ENCODE assay signal across 1 cellular context in genomic region chr10:124909563-124909962, GRCh38.
A peak's percentile ranks its signal among the peaks of the same experiment; 100 is the strongest.
TF ChIP-seq lines count a peak whose summit lies in the region.

No MANE protein-coding gene starts in this region.

TF ChIP-seq in liver, 16 proteins besides CTCF, POLR2A, EP300 and RAD21 (continued from another document):
- TF ChIP-seq REST (IDR thresholded peaks at IDR 0.05) (peak; percentile 71), JUND (IDR thresholded peaks at IDR 0.05) (peak; percentile 58 to 73), MAX (IDR thresholded peaks at IDR 0.05) (peak; percentile 71), HNF4G (IDR thresholded peaks at IDR 0.05) (peak; percentile 76), GABPA (IDR thresholded peaks at IDR 0.05 in 1 of 2, conservative IDR thresholded peaks at IDR 0.05 in 1 of 2) (no peak), YY1 (IDR thresholded peaks at IDR 0.05) (peak; percentile 50), NR2F2 (IDR thresholded peaks at IDR 0.05) (no peak), FOXA2 (IDR thresholded peaks at IDR 0.05) (no peak), RXRA (IDR thresholded peaks at IDR 0.05) (peak; percentile 82 to 86), EGR1 (IDR thresholded peaks at IDR 0.05; ENCODE audit: low read depth in 2 of 2) (no peak), TAF1 (conservative IDR thresholded peaks at IDR 0.05) (peak; percentile 36), FOXA1 (IDR thresholded peaks at IDR 0.05) (peak; percentile 23), ATF3 (IDR thresholded peaks at IDR 0.05) (peak; percentile 30), SP1 (IDR thresholded peaks at IDR 0.05) (peak; percentile 89)
